Comparison of ENCODE assay signal across 4 cellular contexts in genomic region chr17:47168896-47169295, GRCh38. TPM values are rescaled to one million over a fixed set of nuclear protein-coding genes. Genes with fewer than 3 reads are reported as not detected.
"Had no signal": no experiment of that assay in that cellular context is flagged by ENCODE, and none has a peak within 500 bp of the region (broad histone marks: within the 10 kb centered on the region; RNA-seq: fewer than 3 reads in every experiment).

No MANE protein-coding gene starts in this region.

RNA-seq across cellular contexts. Expression of gene MYL4, which starts 40.3 kb away (rescaled TPM):
- total RNA-seq: PC-9, RPMI7951, SK-MEL-5 had no signal
- polyA plus RNA-seq: SK-N-SH had no signal
